12 cellular contexts compared by ENCODE assay signal in genomic region chr1:224067207-224067606, GRCh38.
"Had no signal": no experiment of that assay in that cellular context is flagged by ENCODE, and none has a peak within 500 bp of the region (broad histone marks: within the 10 kb centered on the region; RNA-seq: fewer than 3 reads in every experiment).

No MANE protein-coding gene starts in this region.

- H3K4me3 Mint-ChIP-seq: activated naive CD8-positive, alpha-beta T cell; effector memory CD8-positive, alpha-beta T cell; neural progenitor cell; T-helper 2 cell treated with Interferon-gamma antibody and Interleukin-4, amounts not matched to agents 5 μg/mL and 100 μg/mL, for 36 hours had no signal

- H3K4me1 ChIP-seq: spleen, upper lobe of right lung had no signal

- H2AFZ ChIP-seq: neural progenitor cell had no signal

- H3K4me3 ChIP-seq: neural progenitor cell, spleen, thoracic aorta, upper lobe of right lung had no signal

- H3K27me3 ChIP-seq: neural progenitor cell, upper lobe of right lung had no signal

- H3K9me3 ChIP-seq: thoracic aorta, upper lobe of right lung had no signal

- ATAC-seq: effector memory CD8-positive, alpha-beta T cell; sciatic nerve; upper lobe of right lung had no signal

- H3K27ac ChIP-seq: neural progenitor cell, spleen, thoracic aorta, upper lobe of right lung had no signal

- H3K36me3 Mint-ChIP-seq: activated naive CD8-positive, alpha-beta T cell; neural progenitor cell had no signal

- DNase-seq: activated gamma-delta T cell treated with Interleukin-2 at 50 U/mL for 16 hours; anterior cingulate cortex; effector memory CD8-positive, alpha-beta T cell; head of caudate nucleus; spleen; SW 1271; upper lobe of right lung had no signal

- H3K36me3 ChIP-seq: neural progenitor cell, spleen, thoracic aorta, upper lobe of right lung had no signal

- H3K9ac ChIP-seq: neural progenitor cell had no signal

- H3K27ac Mint-ChIP-seq: activated naive CD8-positive, alpha-beta T cell; effector memory CD8-positive, alpha-beta T cell; neural progenitor cell; T-helper 2 cell treated with Interferon-gamma antibody and Interleukin-4, amounts not matched to agents 5 μg/mL and 100 μg/mL, for 36 hours had no signal

- H3K4me2 ChIP-seq: neural progenitor cell had no signal

- H3K9me3 Mint-ChIP-seq: effector memory CD8-positive, alpha-beta T cell; T-helper 2 cell treated with Interferon-gamma antibody and Interleukin-4, amounts not matched to agents 5 μg/mL and 100 μg/mL, for 36 hours had no signal
